Comparison of ENCODE assay signal across 4 cellular contexts in genomic region chr1:115575661-115576060, GRCh38.
"Had no signal": no experiment of that assay in that cellular context is flagged by ENCODE, and none has a peak within 500 bp of the region (broad histone marks: within the 10 kb centered on the region; RNA-seq: fewer than 3 reads in every experiment).

No MANE protein-coding gene starts in this region.

- H3K4me3 ChIP-seq: K562 had no signal

- H3K27ac ChIP-seq: HL-60 had no signal

- DNase-seq: IMR-90, KBM-7 had no signal
